In genomic region chr17:38511126-38512108, GRCh38 we compare ENCODE assay signal across 10 cellular contexts.
DNase-seq lines count a peak whose midpoint lies in the region; ATAC-seq and TF ChIP-seq lines count a peak whose summit lies in the region.
"Had no signal": no experiment of that assay in that cellular context is flagged by ENCODE, and none has a peak within 500 bp of the region (broad histone marks: within the 10 kb centered on the region; RNA-seq: fewer than 3 reads in every experiment).

No MANE protein-coding gene starts in this region.

- DNase-seq in cardiac muscle cell (ENCODE audit: low read depth in 1 of 2, low spot score in 1 of 2) (peak in 1 of 2 donors; percentile 51), right atrium auricular region (ENCODE audit: low spot score) (no peak), WERI-Rb-1 (peak; percentile 53), type B pancreatic cell (ENCODE audit: extremely low spot score, unreplicated experiment) (no peak), CD14-positive monocyte (ENCODE audit: low spot score) (no peak), testis (no peak)
- DNase-seq: NCI-H524 had no signal

- peak overlapping the region; percentile 51; the same call in 1 of the 2 replicates for H3K9ac ChIP-seq in iPS-20b (ENCODE audit: low read depth, low read length)

- 56 to 60% methylated on average over 10 to 15 of the region's 15 CpGs for WGBS in testis, 2 donors

- no peak for TF ChIP-seq POLR2A in testis (IDR thresholded peaks at IDR 0.05)

- intact Hi-C loops in CD14-positive monocyte (cut with micrococcal nuclease) (no loop called here), testis (cut with DNase I; ENCODE audit: low total_unique reads) (no loop called here)

- H3K27ac ChIP-seq in cardiac muscle cell: no peak overlapping the region
- H3K27ac ChIP-seq in right atrium auricular region: no peak overlapping the region
- H3K27ac ChIP-seq in WERI-Rb-1: peak overlapping the region; percentile 90
- H3K27ac ChIP-seq in iPS-20b (ENCODE audit: low read length): no peak overlapping the region
- no peak overlapping the region for H3K27ac ChIP-seq in testis
- H3K27ac ChIP-seq: HL-60 had no signal

- H3K4me3 Mint-ChIP-seq in type B pancreatic cell (peak overlapping the region; percentile 76), CD14-positive monocyte (peak overlapping the region in 1 of 2 donors; percentile 86)

- ATAC-seq in HG03342 (IDR thresholded peaks at IDR 0.05; ENCODE audit: unreplicated experiment): no peak

- H3K27ac Mint-ChIP-seq in type B pancreatic cell (peak overlapping the region; percentile 88), CD14-positive monocyte (peak overlapping the region in 1 of 7 donors; percentile 16)

- peak overlapping the region; percentile 27 for H3K4me3 ChIP-seq in cardiac muscle cell
- no peak overlapping the region for H3K4me3 ChIP-seq in right atrium auricular region
- H3K4me3 ChIP-seq in WERI-Rb-1 (ENCODE audit: low read depth, low read length): peak overlapping the region; percentile 51
- peak overlapping the region; percentile 55; the same call in 1 of the 2 replicates for H3K4me3 ChIP-seq in iPS-20b (ENCODE audit: low read length)
- H3K4me3 ChIP-seq in testis: peak overlapping the region in 1 of 2 donors; percentile 36

- TF ChIP-seq CTCF in cardiac muscle cell (IDR thresholded peaks at IDR 0.05; ENCODE audit: low read depth, low read length) (no peak), right atrium auricular region (IDR thresholded peaks at IDR 0.05) (no peak), WERI-Rb-1 (IDR thresholded peaks at IDR 0.05; ENCODE audit: low read depth, low read length) (no peak), type B pancreatic cell (conservative IDR thresholded peaks at IDR 0.05) (no peak), CD14-positive monocyte (IDR thresholded peaks at IDR 0.05) (no peak), testis (IDR thresholded peaks at IDR 0.05) (no peak)

- H3K4me1 ChIP-seq in cardiac muscle cell (ENCODE audit: low read depth) (peaks cover 19% of the 10 kb centered on the region), right atrium auricular region (peaks cover 0 to 30% of the 10 kb centered on the region in 2 donors), iPS-20b (ENCODE audit: insufficient read depth, low read length) (peaks cover 16% of the 10 kb centered on the region), testis (peaks cover 13% of the 10 kb centered on the region)

- peaks cover 39% of the 10 kb centered on the region for H3K27me3 Mint-ChIP-seq in type B pancreatic cell
- peaks cover 34 to 52% (median 45%) of the 10 kb centered on the region in 3 donors for H3K27me3 Mint-ChIP-seq in CD14-positive monocyte (ENCODE audit: low read depth in 3 of 3)

- H3K36me3 Mint-ChIP-seq in type B pancreatic cell (peaks cover 9% of the 10 kb centered on the region), CD14-positive monocyte (peaks cover 10 to 11% of the 10 kb centered on the region in 2 donors)

- H3K9me3 ChIP-seq in cardiac muscle cell (ENCODE audit: low read depth) (no peaks in the 10 kb centered on the region), right atrium auricular region (no peaks in the 10 kb centered on the region), WERI-Rb-1 (ENCODE audit: severe bottlenecking) (no peaks in the 10 kb centered on the region), iPS-20b (ENCODE audit: insufficient read depth, low read depth, low read length) (no peaks in the 10 kb centered on the region), testis (no peaks in the 10 kb centered on the region)

- H3K9me3 Mint-ChIP-seq in type B pancreatic cell: no peaks in the 10 kb centered on the region
- H3K9me3 Mint-ChIP-seq in CD14-positive monocyte: peaks cover 4 to 11% (median 6%) of the 10 kb centered on the region in 7 donors

- H3K27me3 ChIP-seq in cardiac muscle cell (peaks cover 4% of the 10 kb centered on the region), right atrium auricular region (no peaks in the 10 kb centered on the region), WERI-Rb-1 (ENCODE audit: insufficient read depth, low read depth, severe bottlenecking) (no peaks in the 10 kb centered on the region), iPS-20b (ENCODE audit: insufficient read depth, low read length) (peaks cover 37% of the 10 kb centered on the region), testis (no peaks in the 10 kb centered on the region)

- H3K36me3 ChIP-seq in cardiac muscle cell (no peaks in the 10 kb centered on the region), right atrium auricular region (peaks cover 19% of the 10 kb centered on the region), WERI-Rb-1 (no peaks in the 10 kb centered on the region), iPS-20b (ENCODE audit: insufficient read depth, low read depth, low read length) (peaks cover 4% of the 10 kb centered on the region; the same call in 1 of the 2 replicates), testis (ENCODE audit: low read depth, missing control alignments) (no peaks in the 10 kb centered on the region)

- H3K4me1 Mint-ChIP-seq in type B pancreatic cell (ENCODE audit: unreplicated experiment): peaks cover 6% of the 10 kb centered on the region
- H3K4me1 Mint-ChIP-seq in CD14-positive monocyte: peaks cover 7% of the 10 kb centered on the region

Comparison
In these comparisons a context has a peak if more than half of its experiments do, and no peak if none do; other contexts are left out.
1. H3K4me3 ChIP-seq: peak in cardiac muscle cell (single experiment), WERI-Rb-1 (single experiment) and iPS-20b (single experiment); none in right atrium auricular region (0 of 2).